In genomic region chr13:60164490-60164889, GRCh38 we compare ENCODE assay signal across 8 cellular contexts. TPM values are rescaled to one million over a fixed set of nuclear protein-coding genes. Genes with fewer than 3 reads are reported as not detected.
DNase-seq lines count a peak whose midpoint lies in the region; ATAC-seq lines count a peak whose summit lies in the region.

No MANE protein-coding gene starts in this region.

- H3K9me3 Mint-ChIP-seq in activated CD8-positive, alpha-beta memory T cell treated with anti-CD3 and anti-CD28 coated beads, Interleukin-2, amount 10 ng/mL, durations not matched to agents 7 days and 5 days (ENCODE audit: low read depth): peaks cover 2% of the 10 kb centered on the region

- peaks cover 35% of the 10 kb centered on the region for H3K4me1 Mint-ChIP-seq in activated CD8-positive, alpha-beta memory T cell treated with anti-CD3 and anti-CD28 coated beads, Interleukin-2, amount 10 ng/mL, durations not matched to agents 7 days and 5 days

- peak overlapping the region; percentile 89 for H3K27ac ChIP-seq in substantia nigra (ENCODE audit: low read depth, low read length, poor library complexity, severe bottlenecking)

- CTCF ChIA-PET in activated CD8-positive, alpha-beta memory T cell treated with anti-CD3 and anti-CD28 coated beads, Interleukin-2, amount 10 ng/mL, durations not matched to agents 7 days and 5 days (lab: Charles Lee): interaction anchor here (1.4 kb wide), 1 partner anchor 27 kb away, joined by 3 read pairs; no protein-coding TSS in a partner anchor

- peaks cover 15% of the 10 kb centered on the region for H3K36me3 Mint-ChIP-seq in activated CD8-positive, alpha-beta memory T cell treated with anti-CD3 and anti-CD28 coated beads, Interleukin-2, amount 10 ng/mL, durations not matched to agents 7 days and 5 days

- no peak for ATAC-seq in activated CD8-positive, alpha-beta memory T cell treated with anti-CD3 and anti-CD28 coated beads, Interleukin-2, amount 10 ng/mL, durations not matched to agents 7 days and 5 days

- no peaks in the 10 kb centered on the region for H3K27me3 Mint-ChIP-seq in activated CD8-positive, alpha-beta memory T cell treated with anti-CD3 and anti-CD28 coated beads, Interleukin-2, amount 10 ng/mL, durations not matched to agents 7 days and 5 days

- peak overlapping the region; percentile 94 for H3K4me3 Mint-ChIP-seq in activated CD8-positive, alpha-beta memory T cell treated with anti-CD3 and anti-CD28 coated beads, Interleukin-2, amount 10 ng/mL, durations not matched to agents 7 days and 5 days

- DNase-seq in activated CD8-positive, alpha-beta memory T cell treated with anti-CD3 and anti-CD28 coated beads, Interleukin-2, amount 10 ng/mL, durations not matched to agents 7 days and 5 days: no peak
- DNase-seq in activated CD8-positive, alpha-beta memory T cell treated with anti-CD3 and anti-CD28 coated beads for 24 hours: no peak
- peak; percentile 43 for DNase-seq in astrocyte of the hippocampus (ENCODE audit: low read depth, low spot score)
- peak; percentile 47 for DNase-seq in kidney tubule cell (ENCODE audit: low spot score)
- DNase-seq in substantia nigra (lab: John Stamatoyannopoulos, UW): no peak
- no peak for DNase-seq in NCI-H146 (lab: John Stamatoyannopoulos, UW)
- DNase-seq in activated effector memory CD4-positive, alpha-beta T cell treated with anti-CD3 and anti-CD28 coated beads, Interleukin-2, amount 50 U/mL, for 16 hours: no peak
- DNase-seq in UCSD-AML1 (lab: John Stamatoyannopoulos, UW; ENCODE audit: unreplicated experiment): no peak

- peak overlapping the region; percentile 92 for H3K27ac Mint-ChIP-seq in activated CD8-positive, alpha-beta memory T cell treated with anti-CD3 and anti-CD28 coated beads, Interleukin-2, amount 10 ng/mL, durations not matched to agents 7 days and 5 days

RNA-seq across cellular contexts. Expression of gene DIAPH3, which starts 0.8 kb away (rescaled TPM):
- total RNA-seq in activated CD8-positive, alpha-beta memory T cell treated with anti-CD3 and anti-CD28 coated beads, Interleukin-2, amount 10 ng/mL, durations not matched to agents 7 days and 5 days: 10 to 100 TPM; 24.9 to 34.7 TPM

Comparison
In these comparisons a context has a peak if more than half of its experiments do, and no peak if none do; other contexts are left out.
1. DNase-seq: peak in astrocyte of the hippocampus (single experiment) and kidney tubule cell (single experiment); none in activated CD8-positive, alpha-beta memory T cell treated with anti-CD3 and anti-CD28 coated beads, Interleukin-2, amount 10 ng/mL, durations not matched to agents 7 days and 5 days (single experiment), activated CD8-positive, alpha-beta memory T cell treated with anti-CD3 and anti-CD28 coated beads for 24 hours (single experiment), substantia nigra (0 of 49), NCI-H146 (single experiment), activated effector memory CD4-positive, alpha-beta T cell treated with anti-CD3 and anti-CD28 coated beads, Interleukin-2, amount 50 U/mL, for 16 hours (single experiment) and UCSD-AML1 (single experiment).